ENCODE assay signal across 1 cellular context in the genomic region with DNA sequence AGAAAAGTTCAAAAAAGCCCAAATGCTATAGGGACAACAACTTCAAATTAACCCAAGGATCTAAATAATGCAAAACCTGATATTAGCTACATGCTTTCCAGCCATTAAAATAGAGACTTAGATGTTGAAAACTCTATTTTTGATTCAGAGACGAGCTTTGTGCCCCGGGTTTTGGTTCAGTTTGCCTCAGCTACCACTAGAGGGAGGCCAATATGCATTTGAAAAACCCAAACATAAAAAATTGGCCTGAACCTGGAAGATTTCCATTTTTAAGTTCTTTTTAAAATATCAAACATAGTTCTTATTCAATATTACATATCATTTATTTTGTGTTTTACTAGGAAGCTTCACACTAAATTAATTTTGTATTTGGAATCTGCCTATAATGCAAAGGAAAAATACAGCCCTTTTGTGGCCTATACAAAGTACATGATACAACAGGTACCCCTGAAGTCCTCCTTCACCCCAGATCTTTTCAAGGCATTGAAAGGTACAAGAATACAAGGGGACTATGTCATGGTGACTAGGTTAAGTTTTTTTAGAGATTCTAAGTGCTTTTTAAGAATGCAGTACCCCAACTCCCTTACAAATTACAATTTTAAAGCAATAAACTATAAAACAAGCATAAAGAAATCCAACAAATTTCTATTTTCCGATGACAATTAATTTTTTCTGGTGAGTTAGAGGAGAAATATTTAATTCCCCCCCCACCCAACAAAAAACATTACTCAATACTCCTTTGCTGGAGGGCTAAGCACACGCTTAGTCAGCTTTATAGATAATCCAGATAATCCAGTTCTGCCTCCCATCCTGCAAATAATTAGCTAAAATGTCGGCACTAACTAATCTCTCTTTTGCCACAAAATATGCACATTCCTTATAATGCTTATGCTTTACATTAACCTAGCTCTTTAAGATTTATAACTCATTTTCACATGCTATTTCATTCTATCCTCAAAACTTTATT.
TF ChIP-seq lines count a peak whose summit lies in the region.

No MANE protein-coding gene starts in this region.

TF ChIP-seq in WTC11, 78 proteins besides CTCF, POLR2A, EP300 and RAD21 (continued from another document):
- TF ChIP-seq, protein P1, sequence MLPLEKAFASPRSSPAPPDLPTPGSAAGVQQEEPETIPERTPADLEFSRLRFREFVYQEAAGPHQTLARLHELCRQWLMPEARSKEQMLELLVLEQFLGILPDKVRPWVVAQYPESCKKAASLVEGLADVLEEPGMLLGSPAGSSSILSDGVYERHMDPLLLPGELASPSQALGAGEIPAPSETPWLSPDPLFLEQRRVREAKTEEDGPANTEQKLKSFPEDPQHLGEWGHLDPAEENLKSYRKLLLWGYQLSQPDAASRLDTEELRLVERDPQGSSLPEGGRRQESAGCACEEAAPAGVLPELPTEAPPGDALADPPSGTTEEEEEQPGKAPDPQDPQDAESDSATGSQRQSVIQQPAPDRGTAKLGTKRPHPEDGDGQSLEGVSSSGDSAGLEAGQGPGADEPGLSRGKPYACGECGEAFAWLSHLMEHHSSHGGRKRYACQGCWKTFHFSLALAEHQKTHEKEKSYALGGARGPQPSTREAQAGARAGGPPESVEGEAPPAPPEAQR (CRISPR knock-in tag; IDR thresholded peaks at IDR 0.05): no peak
- TF ChIP-seq ETV6 (CRISPR knock-in tag; IDR thresholded peaks at IDR 0.05) (no peak), NFE2L1 (CRISPR knock-in tag; IDR thresholded peaks at IDR 0.05) (no peak)
- TF ChIP-seq, protein P2, sequence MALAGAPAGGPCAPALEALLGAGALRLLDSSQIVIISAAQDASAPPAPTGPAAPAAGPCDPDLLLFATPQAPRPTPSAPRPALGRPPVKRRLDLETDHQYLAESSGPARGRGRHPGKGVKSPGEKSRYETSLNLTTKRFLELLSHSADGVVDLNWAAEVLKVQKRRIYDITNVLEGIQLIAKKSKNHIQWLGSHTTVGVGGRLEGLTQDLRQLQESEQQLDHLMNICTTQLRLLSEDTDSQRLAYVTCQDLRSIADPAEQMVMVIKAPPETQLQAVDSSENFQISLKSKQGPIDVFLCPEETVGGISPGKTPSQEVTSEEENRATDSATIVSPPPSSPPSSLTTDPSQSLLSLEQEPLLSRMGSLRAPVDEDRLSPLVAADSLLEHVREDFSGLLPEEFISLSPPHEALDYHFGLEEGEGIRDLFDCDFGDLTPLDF (CRISPR knock-in tag; IDR thresholded peaks at IDR 0.05): no peak
